3 cellular contexts compared by ENCODE assay signal in the genomic region with DNA sequence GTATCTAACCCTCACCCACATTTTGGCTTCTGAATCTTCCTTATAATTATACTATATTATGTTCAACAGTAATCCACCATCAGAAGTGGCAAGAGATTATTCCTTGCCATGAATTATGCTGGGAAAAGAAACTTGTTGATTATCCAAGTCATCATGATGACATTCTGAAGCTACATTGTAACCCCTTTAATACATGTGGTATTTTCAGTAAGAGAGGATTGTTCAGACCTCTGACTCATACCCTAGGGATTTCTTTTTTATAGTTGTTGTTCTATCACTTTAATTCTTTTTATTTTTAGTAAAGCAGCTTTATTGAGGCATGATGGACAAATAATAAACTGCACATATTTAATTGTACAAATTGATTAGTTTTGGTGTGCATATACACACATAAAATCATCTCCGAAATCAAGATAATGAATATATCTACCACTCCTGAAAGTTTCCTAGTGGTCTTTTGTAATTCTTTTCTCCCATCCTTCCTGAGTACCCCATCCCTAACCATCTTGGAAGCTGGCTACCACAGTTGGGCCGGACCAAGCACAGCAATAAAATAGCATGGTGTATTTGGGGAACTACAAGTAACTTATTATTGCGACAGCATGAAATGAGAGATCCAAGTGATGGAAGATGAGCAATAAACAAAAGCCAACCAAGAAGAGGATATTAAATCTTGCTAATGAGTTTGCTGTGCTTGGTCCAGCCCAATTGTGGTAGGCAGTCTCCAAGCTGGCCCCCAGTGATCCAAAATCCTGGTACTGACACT.
TF ChIP-seq lines count a peak whose summit lies in the region.

No MANE protein-coding gene starts in this region.

TF ChIP-seq in SK-N-SH treated with all-trans-retinoic acid at 6 μM for 48 hours, 23 proteins besides CTCF, POLR2A, EP300 and RAD21:
- TF ChIP-seq TOX (CRISPR knock-in tag; IDR thresholded peaks at IDR 0.05; ENCODE audit: borderline replicate concordance) (no peak), ZFP3 (CRISPR knock-in tag; IDR thresholded peaks at IDR 0.05) (no peak), PPARA (CRISPR knock-in tag; IDR thresholded peaks at IDR 0.05; ENCODE audit: borderline replicate concordance) (no peak), BACH2 (CRISPR knock-in tag; IDR thresholded peaks at IDR 0.05; ENCODE audit: borderline replicate concordance) (no peak), ZC3H10 (CRISPR knock-in tag; IDR thresholded peaks at IDR 0.05) (no peak)
- TF ChIP-seq, protein P1, sequence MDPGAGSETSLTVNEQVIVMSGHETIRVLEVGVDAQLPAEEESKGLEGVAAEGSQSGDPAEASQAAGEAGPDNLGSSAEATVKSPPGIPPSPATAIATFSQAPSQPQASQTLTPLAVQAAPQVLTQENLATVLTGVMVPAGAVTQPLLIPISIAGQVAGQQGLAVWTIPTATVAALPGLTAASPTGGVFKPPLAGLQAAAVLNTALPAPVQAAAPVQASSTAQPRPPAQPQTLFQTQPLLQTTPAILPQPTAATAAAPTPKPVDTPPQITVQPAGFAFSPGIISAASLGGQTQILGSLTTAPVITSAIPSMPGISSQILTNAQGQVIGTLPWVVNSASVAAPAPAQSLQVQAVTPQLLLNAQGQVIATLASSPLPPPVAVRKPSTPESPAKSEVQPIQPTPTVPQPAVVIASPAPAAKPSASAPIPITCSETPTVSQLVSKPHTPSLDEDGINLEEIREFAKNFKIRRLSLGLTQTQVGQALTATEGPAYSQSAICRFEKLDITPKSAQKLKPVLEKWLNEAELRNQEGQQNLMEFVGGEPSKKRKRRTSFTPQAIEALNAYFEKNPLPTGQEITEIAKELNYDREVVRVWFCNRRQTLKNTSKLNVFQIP (CRISPR knock-in tag; IDR thresholded peaks at IDR 0.05; ENCODE audit: borderline replicate concordance, low read depth): no peak
- TF ChIP-seq, protein P2, sequence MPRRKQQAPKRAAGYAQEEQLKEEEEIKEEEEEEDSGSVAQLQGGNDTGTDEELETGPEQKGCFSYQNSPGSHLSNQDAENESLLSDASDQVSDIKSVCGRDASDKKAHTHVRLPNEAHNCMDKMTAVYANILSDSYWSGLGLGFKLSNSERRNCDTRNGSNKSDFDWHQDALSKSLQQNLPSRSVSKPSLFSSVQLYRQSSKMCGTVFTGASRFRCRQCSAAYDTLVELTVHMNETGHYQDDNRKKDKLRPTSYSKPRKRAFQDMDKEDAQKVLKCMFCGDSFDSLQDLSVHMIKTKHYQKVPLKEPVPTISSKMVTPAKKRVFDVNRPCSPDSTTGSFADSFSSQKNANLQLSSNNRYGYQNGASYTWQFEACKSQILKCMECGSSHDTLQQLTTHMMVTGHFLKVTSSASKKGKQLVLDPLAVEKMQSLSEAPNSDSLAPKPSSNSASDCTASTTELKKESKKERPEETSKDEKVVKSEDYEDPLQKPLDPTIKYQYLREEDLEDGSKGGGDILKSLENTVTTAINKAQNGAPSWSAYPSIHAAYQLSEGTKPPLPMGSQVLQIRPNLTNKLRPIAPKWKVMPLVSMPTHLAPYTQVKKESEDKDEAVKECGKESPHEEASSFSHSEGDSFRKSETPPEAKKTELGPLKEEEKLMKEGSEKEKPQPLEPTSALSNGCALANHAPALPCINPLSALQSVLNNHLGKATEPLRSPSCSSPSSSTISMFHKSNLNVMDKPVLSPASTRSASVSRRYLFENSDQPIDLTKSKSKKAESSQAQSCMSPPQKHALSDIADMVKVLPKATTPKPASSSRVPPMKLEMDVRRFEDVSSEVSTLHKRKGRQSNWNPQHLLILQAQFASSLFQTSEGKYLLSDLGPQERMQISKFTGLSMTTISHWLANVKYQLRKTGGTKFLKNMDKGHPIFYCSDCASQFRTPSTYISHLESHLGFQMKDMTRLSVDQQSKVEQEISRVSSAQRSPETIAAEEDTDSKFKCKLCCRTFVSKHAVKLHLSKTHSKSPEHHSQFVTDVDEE (CRISPR knock-in tag; IDR thresholded peaks at IDR 0.05): no peak

TF ChIP-seq in SK-N-SH, 30 proteins besides CTCF, POLR2A, EP300 and RAD21:
- TF ChIP-seq, protein P3, sequence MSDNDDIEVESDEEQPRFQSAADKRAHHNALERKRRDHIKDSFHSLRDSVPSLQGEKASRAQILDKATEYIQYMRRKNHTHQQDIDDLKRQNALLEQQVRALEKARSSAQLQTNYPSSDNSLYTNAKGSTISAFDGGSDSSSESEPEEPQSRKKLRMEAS (IDR thresholded peaks at IDR 0.05; ENCODE audit: low read depth): no peak
- TF ChIP-seq ELF1 (IDR thresholded peaks at IDR 0.05) (no peak), FOXJ3 (CRISPR knock-in tag; IDR thresholded peaks at IDR 0.05) (no peak), TAF1 (IDR thresholded peaks at IDR 0.05; ENCODE audit: borderline replicate concordance, low read depth, low read length) (no peak)

TF ChIP-seq in WTC11, 78 proteins besides CTCF, POLR2A, EP300 and RAD21:
- TF ChIP-seq, protein P4, sequence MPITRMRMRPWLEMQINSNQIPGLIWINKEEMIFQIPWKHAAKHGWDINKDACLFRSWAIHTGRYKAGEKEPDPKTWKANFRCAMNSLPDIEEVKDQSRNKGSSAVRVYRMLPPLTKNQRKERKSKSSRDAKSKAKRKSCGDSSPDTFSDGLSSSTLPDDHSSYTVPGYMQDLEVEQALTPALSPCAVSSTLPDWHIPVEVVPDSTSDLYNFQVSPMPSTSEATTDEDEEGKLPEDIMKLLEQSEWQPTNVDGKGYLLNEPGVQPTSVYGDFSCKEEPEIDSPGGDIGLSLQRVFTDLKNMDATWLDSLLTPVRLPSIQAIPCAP (CRISPR knock-in tag; IDR thresholded peaks at IDR 0.05): no peak
- no peak for TF ChIP-seq GABPB1 (CRISPR knock-in tag; IDR thresholded peaks at IDR 0.05)
- TF ChIP-seq, protein P5, sequence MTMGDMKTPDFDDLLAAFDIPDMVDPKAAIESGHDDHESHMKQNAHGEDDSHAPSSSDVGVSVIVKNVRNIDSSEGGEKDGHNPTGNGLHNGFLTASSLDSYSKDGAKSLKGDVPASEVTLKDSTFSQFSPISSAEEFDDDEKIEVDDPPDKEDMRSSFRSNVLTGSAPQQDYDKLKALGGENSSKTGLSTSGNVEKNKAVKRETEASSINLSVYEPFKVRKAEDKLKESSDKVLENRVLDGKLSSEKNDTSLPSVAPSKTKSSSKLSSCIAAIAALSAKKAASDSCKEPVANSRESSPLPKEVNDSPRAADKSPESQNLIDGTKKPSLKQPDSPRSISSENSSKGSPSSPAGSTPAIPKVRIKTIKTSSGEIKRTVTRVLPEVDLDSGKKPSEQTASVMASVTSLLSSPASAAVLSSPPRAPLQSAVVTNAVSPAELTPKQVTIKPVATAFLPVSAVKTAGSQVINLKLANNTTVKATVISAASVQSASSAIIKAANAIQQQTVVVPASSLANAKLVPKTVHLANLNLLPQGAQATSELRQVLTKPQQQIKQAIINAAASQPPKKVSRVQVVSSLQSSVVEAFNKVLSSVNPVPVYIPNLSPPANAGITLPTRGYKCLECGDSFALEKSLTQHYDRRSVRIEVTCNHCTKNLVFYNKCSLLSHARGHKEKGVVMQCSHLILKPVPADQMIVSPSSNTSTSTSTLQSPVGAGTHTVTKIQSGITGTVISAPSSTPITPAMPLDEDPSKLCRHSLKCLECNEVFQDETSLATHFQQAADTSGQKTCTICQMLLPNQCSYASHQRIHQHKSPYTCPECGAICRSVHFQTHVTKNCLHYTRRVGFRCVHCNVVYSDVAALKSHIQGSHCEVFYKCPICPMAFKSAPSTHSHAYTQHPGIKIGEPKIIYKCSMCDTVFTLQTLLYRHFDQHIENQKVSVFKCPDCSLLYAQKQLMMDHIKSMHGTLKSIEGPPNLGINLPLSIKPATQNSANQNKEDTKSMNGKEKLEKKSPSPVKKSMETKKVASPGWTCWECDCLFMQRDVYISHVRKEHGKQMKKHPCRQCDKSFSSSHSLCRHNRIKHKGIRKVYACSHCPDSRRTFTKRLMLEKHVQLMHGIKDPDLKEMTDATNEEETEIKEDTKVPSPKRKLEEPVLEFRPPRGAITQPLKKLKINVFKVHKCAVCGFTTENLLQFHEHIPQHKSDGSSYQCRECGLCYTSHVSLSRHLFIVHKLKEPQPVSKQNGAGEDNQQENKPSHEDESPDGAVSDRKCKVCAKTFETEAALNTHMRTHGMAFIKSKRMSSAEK (CRISPR knock-in tag; IDR thresholded peaks at IDR 0.05; ENCODE audit: borderline replicate concordance): no peak
- no peak for TF ChIP-seq FOXK1 (CRISPR knock-in tag; IDR thresholded peaks at IDR 0.05)
- TF ChIP-seq, protein P6, sequence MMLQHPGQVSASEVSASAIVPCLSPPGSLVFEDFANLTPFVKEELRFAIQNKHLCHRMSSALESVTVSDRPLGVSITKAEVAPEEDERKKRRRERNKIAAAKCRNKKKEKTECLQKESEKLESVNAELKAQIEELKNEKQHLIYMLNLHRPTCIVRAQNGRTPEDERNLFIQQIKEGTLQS (CRISPR knock-in tag; conservative IDR thresholded peaks at IDR 0.05): no peak
- no peak for TF ChIP-seq ZNF671 (CRISPR knock-in tag; IDR thresholded peaks at IDR 0.05)
- TF ChIP-seq ZNF423 (CRISPR knock-in tag; IDR thresholded peaks at IDR 0.05): no peak
- no peak for TF ChIP-seq SP1 (CRISPR knock-in tag; conservative IDR thresholded peaks at IDR 0.05)
- TF ChIP-seq RELA (CRISPR knock-in tag; IDR thresholded peaks at IDR 0.05; ENCODE audit: borderline replicate concordance): no peak
- TF ChIP-seq SMAD3 (CRISPR knock-in tag; IDR thresholded peaks at IDR 0.05; ENCODE audit: borderline replicate concordance): no peak
- no peak for TF ChIP-seq ESRRA (CRISPR knock-in tag; IDR thresholded peaks at IDR 0.05; ENCODE audit: borderline replicate concordance)
- TF ChIP-seq, protein P7, sequence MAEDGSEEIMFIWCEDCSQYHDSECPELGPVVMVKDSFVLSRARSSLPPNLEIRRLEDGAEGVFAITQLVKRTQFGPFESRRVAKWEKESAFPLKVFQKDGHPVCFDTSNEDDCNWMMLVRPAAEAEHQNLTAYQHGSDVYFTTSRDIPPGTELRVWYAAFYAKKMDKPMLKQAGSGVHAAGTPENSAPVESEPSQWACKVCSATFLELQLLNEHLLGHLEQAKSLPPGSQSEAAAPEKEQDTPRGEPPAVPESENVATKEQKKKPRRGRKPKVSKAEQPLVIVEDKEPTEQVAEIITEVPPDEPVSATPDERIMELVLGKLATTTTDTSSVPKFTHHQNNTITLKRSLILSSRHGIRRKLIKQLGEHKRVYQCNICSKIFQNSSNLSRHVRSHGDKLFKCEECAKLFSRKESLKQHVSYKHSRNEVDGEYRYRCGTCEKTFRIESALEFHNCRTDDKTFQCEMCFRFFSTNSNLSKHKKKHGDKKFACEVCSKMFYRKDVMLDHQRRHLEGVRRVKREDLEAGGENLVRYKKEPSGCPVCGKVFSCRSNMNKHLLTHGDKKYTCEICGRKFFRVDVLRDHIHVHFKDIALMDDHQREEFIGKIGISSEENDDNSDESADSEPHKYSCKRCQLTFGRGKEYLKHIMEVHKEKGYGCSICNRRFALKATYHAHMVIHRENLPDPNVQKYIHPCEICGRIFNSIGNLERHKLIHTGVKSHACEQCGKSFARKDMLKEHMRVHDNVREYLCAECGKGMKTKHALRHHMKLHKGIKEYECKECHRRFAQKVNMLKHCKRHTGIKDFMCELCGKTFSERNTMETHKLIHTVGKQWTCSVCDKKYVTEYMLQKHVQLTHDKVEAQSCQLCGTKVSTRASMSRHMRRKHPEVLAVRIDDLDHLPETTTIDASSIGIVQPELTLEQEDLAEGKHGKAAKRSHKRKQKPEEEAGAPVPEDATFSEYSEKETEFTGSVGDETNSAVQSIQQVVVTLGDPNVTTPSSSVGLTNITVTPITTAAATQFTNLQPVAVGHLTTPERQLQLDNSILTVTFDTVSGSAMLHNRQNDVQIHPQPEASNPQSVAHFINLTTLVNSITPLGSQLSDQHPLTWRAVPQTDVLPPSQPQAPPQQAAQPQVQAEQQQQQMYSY (CRISPR knock-in tag; IDR thresholded peaks at IDR 0.05): no peak
- TF ChIP-seq, protein P8, sequence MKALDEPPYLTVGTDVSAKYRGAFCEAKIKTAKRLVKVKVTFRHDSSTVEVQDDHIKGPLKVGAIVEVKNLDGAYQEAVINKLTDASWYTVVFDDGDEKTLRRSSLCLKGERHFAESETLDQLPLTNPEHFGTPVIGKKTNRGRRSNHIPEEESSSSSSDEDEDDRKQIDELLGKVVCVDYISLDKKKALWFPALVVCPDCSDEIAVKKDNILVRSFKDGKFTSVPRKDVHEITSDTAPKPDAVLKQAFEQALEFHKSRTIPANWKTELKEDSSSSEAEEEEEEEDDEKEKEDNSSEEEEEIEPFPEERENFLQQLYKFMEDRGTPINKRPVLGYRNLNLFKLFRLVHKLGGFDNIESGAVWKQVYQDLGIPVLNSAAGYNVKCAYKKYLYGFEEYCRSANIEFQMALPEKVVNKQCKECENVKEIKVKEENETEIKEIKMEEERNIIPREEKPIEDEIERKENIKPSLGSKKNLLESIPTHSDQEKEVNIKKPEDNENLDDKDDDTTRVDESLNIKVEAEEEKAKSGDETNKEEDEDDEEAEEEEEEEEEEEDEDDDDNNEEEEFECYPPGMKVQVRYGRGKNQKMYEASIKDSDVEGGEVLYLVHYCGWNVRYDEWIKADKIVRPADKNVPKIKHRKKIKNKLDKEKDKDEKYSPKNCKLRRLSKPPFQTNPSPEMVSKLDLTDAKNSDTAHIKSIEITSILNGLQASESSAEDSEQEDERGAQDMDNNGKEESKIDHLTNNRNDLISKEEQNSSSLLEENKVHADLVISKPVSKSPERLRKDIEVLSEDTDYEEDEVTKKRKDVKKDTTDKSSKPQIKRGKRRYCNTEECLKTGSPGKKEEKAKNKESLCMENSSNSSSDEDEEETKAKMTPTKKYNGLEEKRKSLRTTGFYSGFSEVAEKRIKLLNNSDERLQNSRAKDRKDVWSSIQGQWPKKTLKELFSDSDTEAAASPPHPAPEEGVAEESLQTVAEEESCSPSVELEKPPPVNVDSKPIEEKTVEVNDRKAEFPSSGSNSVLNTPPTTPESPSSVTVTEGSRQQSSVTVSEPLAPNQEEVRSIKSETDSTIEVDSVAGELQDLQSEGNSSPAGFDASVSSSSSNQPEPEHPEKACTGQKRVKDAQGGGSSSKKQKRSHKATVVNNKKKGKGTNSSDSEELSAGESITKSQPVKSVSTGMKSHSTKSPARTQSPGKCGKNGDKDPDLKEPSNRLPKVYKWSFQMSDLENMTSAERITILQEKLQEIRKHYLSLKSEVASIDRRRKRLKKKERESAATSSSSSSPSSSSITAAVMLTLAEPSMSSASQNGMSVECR (CRISPR knock-in tag; IDR thresholded peaks at IDR 0.05; ENCODE audit: borderline replicate concordance): no peak
- TF ChIP-seq NR2C2 (CRISPR knock-in tag; IDR thresholded peaks at IDR 0.05): no peak
- no peak for TF ChIP-seq ZNF232 (CRISPR knock-in tag; IDR thresholded peaks at IDR 0.05)
